In genomic region chr3:127110982-127111693, GRCh38 we compare ENCODE assay signal across 17 cellular contexts.
A peak's percentile ranks its signal among the peaks of the same experiment; 100 is the strongest.
DNase-seq lines count a peak whose midpoint lies in the region; FAIRE-seq and TF ChIP-seq lines count a peak whose summit lies in the region.
"Had no signal": no experiment of that assay in that cellular context is flagged by ENCODE, and none has a peak within 500 bp of the region (broad histone marks: within the 10 kb centered on the region; RNA-seq: fewer than 3 reads in every experiment).

No MANE protein-coding gene starts in this region.

- in situ Hi-C loops in GM13976 (cut with MboI; ENCODE audit: low sequenced_read_pairs, unreplicated experiment): no loop called here

- H3K4me1 ChIP-seq in H9 (ENCODE audit: insufficient read depth, low read length) (no peaks in the 10 kb centered on the region), H1 (replicated peaks in 1 of 4; ENCODE audit: control insufficient read depth in 3 of 4, insufficient read depth in 4 of 4, low read length in 3 of 4) (peaks cover 0 to 18% (median 2%) of the 10 kb centered on the region in 4 experiments; a peak in 3 of 7 replicates), iPS-20b (ENCODE audit: insufficient read depth, low read length) (peaks cover 7% of the 10 kb centered on the region; the same call in 1 of the 2 replicates), mesenchymal stem cell (ENCODE audit: control insufficient read depth, insufficient read depth, low read depth, low read length) (no peaks in the 10 kb centered on the region)

- CTCF ChIA-PET in H1 (lab: Charles Lee; ENCODE audit: partially characterized antibody): interaction anchor here (1.3 to 3.3 kb wide), 2 partner anchors 11 to 13 kb away, joined by 3 to 13 read pairs; no protein-coding TSS in a partner anchor

- H3K79me1 ChIP-seq in H9 (ENCODE audit: insufficient read depth, low read depth, low read length, poor library complexity, severe bottlenecking) (no peaks in the 10 kb centered on the region), H1 (ENCODE audit: low read depth, low read length) (no peaks in the 10 kb centered on the region), mesenchymal stem cell (replicated peaks; ENCODE audit: low read length, poor library complexity, severe bottlenecking) (no peaks in the 10 kb centered on the region)

- H3K27me3 ChIP-seq in H9 (ENCODE audit: insufficient read depth, low read length): no peaks in the 10 kb centered on the region
- H3K27me3 ChIP-seq in H1 (replicated peaks in 1 of 4; ENCODE audit: control insufficient read depth in 3 of 4, extremely low read depth in 1 of 4, insufficient read depth in 3 of 4, low read length in 3 of 4): no peaks in the 10 kb centered on the region; a peak in 2 of 7 replicates
- no peaks in the 10 kb centered on the region for H3K27me3 ChIP-seq in iPS-20b (ENCODE audit: insufficient read depth, low read length)
- peaks cover 8 to 22% of the 10 kb centered on the region in 2 experiments for H3K27me3 ChIP-seq in mesenchymal stem cell (ENCODE audit: control insufficient read depth in 1 of 2, insufficient read depth in 1 of 2, low read length in 2 of 2)

- TF ChIP-seq CTCF in H9 (conservative IDR thresholded peaks at IDR 0.05): no peak
- no peak for TF ChIP-seq CTCF in H1 (IDR thresholded peaks at IDR 0.05; ENCODE audit: control extremely low read depth in 1 of 3, insufficient read depth in 1 of 3, low read depth in 1 of 3, low read length in 3 of 3)
- no peak for TF ChIP-seq CTCF in GM13976 (IDR thresholded peaks at IDR 0.05; ENCODE audit: borderline replicate concordance, control extremely low read depth, extremely low read depth, insufficient read depth, missing control alignments)

- DNase-seq in H9 (peak; percentile 32), H1 (ENCODE audit: low read depth in 1 of 2, low spot score in 2 of 2) (no peak), frontal cortex (ENCODE audit: low spot score in 2 of 2) (no peak), mesenchymal stem cell (no peak), NCI-H2081 (lab: John Stamatoyannopoulos, UW) (no peak), GM13976 (ENCODE audit: low spot score) (no peak)
- DNase-seq: C1 segment of cervical spinal cord; Calu3; CD4-positive, alpha-beta T cell; DMS79; KG1 had no signal

- no peak overlapping the region; a peak in 1 of 5 replicates for H3K4me3 Mint-ChIP-seq in H9
- H3K4me3 Mint-ChIP-seq: B cell; CD4-positive, alpha-beta T cell; IgD-negative memory B cell had no signal

- TF ChIP-seq RAD21 in H1 (IDR thresholded peaks at IDR 0.05 in 1 of 2, conservative IDR thresholded peaks at IDR 0.05 in 1 of 2; ENCODE audit: low read depth in 2 of 2, low read length in 2 of 2): no peak

- H2BK12ac ChIP-seq in H9 (ENCODE audit: insufficient read length, low read depth, low read length) (no peak overlapping the region), H1 (ENCODE audit: low read depth, low read length) (no peak overlapping the region), mesenchymal stem cell (ENCODE audit: low read length in 2 of 2) (no peak overlapping the region)

- no peaks in the 10 kb centered on the region for H3K23me2 ChIP-seq in H9 (ENCODE audit: insufficient read length, low read depth, low read length, poor library complexity, severe bottlenecking)
- H3K23me2 ChIP-seq in H1 (ENCODE audit: low read depth, low read length): no peaks in the 10 kb centered on the region

- H3K27ac Mint-ChIP-seq in H9: peak overlapping the region in 1 of 3 experiments; percentile 98; a peak in 3 of 7 replicates
- H3K27ac Mint-ChIP-seq: B cell; CD4-positive, alpha-beta T cell; IgD-negative memory B cell had no signal

- peaks cover 11 to 30% (median 11%) of the 10 kb centered on the region in 3 experiments for H3K36me3 Mint-ChIP-seq in H9 (ENCODE audit: insufficient read depth in 1 of 3, low read depth in 3 of 3)

- H3K36me3 ChIP-seq in H1 (ENCODE audit: control insufficient read depth in 2 of 4, insufficient read depth in 4 of 4, low read length in 3 of 4) (no peaks in the 10 kb centered on the region), iPS-20b (ENCODE audit: insufficient read depth, low read depth, low read length) (no peaks in the 10 kb centered on the region), mesenchymal stem cell (ENCODE audit: control insufficient read depth in 1 of 2, insufficient read depth in 2 of 2, low read depth in 1 of 2, low read length in 2 of 2) (no peaks in the 10 kb centered on the region)

- H4K5ac ChIP-seq in H9 (ENCODE audit: insufficient read length, low read depth, low read length): no peak overlapping the region
- no peak overlapping the region for H4K5ac ChIP-seq in H1 (ENCODE audit: insufficient read length, low read depth, low read length)

- H3K4me3 ChIP-seq in H1 (ENCODE audit: extremely low read depth in 1 of 4, insufficient read depth in 2 of 4, low read depth in 3 of 4, low read length in 4 of 4) (peak overlapping the region in 1 of 4 experiments; percentile 16; a peak in 2 of 8 replicates), iPS-20b (ENCODE audit: low read length) (peak overlapping the region; percentile 39; the same call in 1 of the 2 replicates), mesenchymal stem cell (ENCODE audit: insufficient read depth in 1 of 2, low read depth in 1 of 2, low read length in 2 of 2) (no peak overlapping the region)

- FAIRE-seq in H1 (lab: Jason Lieb, UNC) (peak; percentile 73), frontal cortex (lab: Jason Lieb, UNC) (no peak)
- FAIRE-seq: A204.1, G401.6, GM12891 had no signal

- H2BK15ac ChIP-seq in H9 (ENCODE audit: low read depth, low read length) (no peak overlapping the region), H1 (ENCODE audit: low read length) (no peak overlapping the region), mesenchymal stem cell (ENCODE audit: low read depth, poor library complexity, severe bottlenecking) (no peak overlapping the region)

- POLR2A ChIA-PET in H1 (lab: Charles Lee; ENCODE audit: partially characterized antibody): no interaction called here

- H3T11ph ChIP-seq in H9 (ENCODE audit: low read length): no peak overlapping the region

- no peak overlapping the region for H2BK20ac ChIP-seq in H9 (ENCODE audit: low read depth, low read length, poor library complexity, severe bottlenecking)
- H2BK20ac ChIP-seq in H1 (ENCODE audit: low read length): no peak overlapping the region

- no peak overlapping the region for H3K9ac ChIP-seq in H9 (ENCODE audit: extremely low read depth, insufficient read length, low read length)
- H3K9ac ChIP-seq in H1 (replicated peaks in 1 of 4; ENCODE audit: extremely low read depth in 1 of 4, low read depth in 3 of 4, low read length in 3 of 4): no peak overlapping the region
- no peak overlapping the region for H3K9ac ChIP-seq in iPS-20b (ENCODE audit: low read depth, low read length)
- H3K9ac ChIP-seq in mesenchymal stem cell (ENCODE audit: low read length): no peak overlapping the region

- H2AFZ ChIP-seq in H9 (ENCODE audit: low read length): no peak overlapping the region
- H2AFZ ChIP-seq in H1 (ENCODE audit: low read length): no peak overlapping the region
- H2AFZ ChIP-seq in mesenchymal stem cell (ENCODE audit: low read depth, low read length): no peak overlapping the region

- H3K4ac ChIP-seq in H9 (ENCODE audit: low read depth, low read length) (no peak overlapping the region), H1 (replicated peaks; ENCODE audit: insufficient read length, low read depth, low read length) (no peak overlapping the region), mesenchymal stem cell (ENCODE audit: low read depth in 1 of 2, low read length in 2 of 2) (no peak overlapping the region)

- no peak overlapping the region for H3K14ac ChIP-seq in H9 (ENCODE audit: insufficient read depth, low read length)
- H3K14ac ChIP-seq in H1 (ENCODE audit: insufficient read length): no peak overlapping the region
- H3K14ac ChIP-seq in mesenchymal stem cell (ENCODE audit: low read length in 2 of 2): no peak overlapping the region

- H3K27ac ChIP-seq in H9 (ENCODE audit: insufficient read length, low read depth, low read length): peak overlapping the region; percentile 38
- H3K27ac ChIP-seq in H1 (ENCODE audit: low read depth, low read length): no peak overlapping the region
- no peak overlapping the region for H3K27ac ChIP-seq in iPS-20b (ENCODE audit: low read length)
- no peak overlapping the region for H3K27ac ChIP-seq in mesenchymal stem cell (ENCODE audit: low read length, poor library complexity, severe bottlenecking)

- H3K56ac ChIP-seq in H9 (ENCODE audit: insufficient read length, low read depth, low read length) (no peak overlapping the region), H1 (replicated peaks; ENCODE audit: insufficient read length, low read depth, low read length) (no peak overlapping the region)

- no peak for TF ChIP-seq POLR2A in H1 (IDR thresholded peaks at IDR 0.05; ENCODE audit: control extremely low read depth in 1 of 2, low read depth in 2 of 2, low read length in 2 of 2)

- no peak overlapping the region for H4K8ac ChIP-seq in H9 (replicated peaks; ENCODE audit: insufficient read length, low read depth, low read length)
- H4K8ac ChIP-seq in H1 (ENCODE audit: extremely low read depth, insufficient read depth, low read length): no peak overlapping the region
- H4K8ac ChIP-seq in mesenchymal stem cell (ENCODE audit: low read length): no peak overlapping the region

- peaks cover 10% of the 10 kb centered on the region for H3K9me3 ChIP-seq in H9 (ENCODE audit: control insufficient read depth, low read depth, low read length)
- H3K9me3 ChIP-seq in H1 (ENCODE audit: insufficient read depth in 2 of 2, low read depth in 1 of 2, low read length in 1 of 2): peaks cover 11 to 16% of the 10 kb centered on the region in 2 experiments
- H3K9me3 ChIP-seq in iPS-20b (ENCODE audit: insufficient read depth, low read depth, low read length): peaks cover 24% of the 10 kb centered on the region
- H3K9me3 ChIP-seq in mesenchymal stem cell (ENCODE audit: control insufficient read depth, low read length): peaks cover 49% of the 10 kb centered on the region

- no peaks in the 10 kb centered on the region for H3K79me2 ChIP-seq in H9 (ENCODE audit: insufficient read depth, low read length)
- H3K79me2 ChIP-seq in H1 (ENCODE audit: control insufficient read depth in 1 of 2, insufficient read depth in 2 of 2, low read length in 2 of 2): no peaks in the 10 kb centered on the region

- H3K23ac ChIP-seq in H9 (ENCODE audit: insufficient read length, low read depth, low read length) (no peak overlapping the region), H1 (ENCODE audit: insufficient read length) (no peak overlapping the region), mesenchymal stem cell (ENCODE audit: low read length in 2 of 2) (no peak overlapping the region)

- peaks cover 20% of the 10 kb centered on the region for H3K27me3 Mint-ChIP-seq in H9 (ENCODE audit: low read depth)
- H3K27me3 Mint-ChIP-seq: CD4-positive, alpha-beta T cell had no signal

- H2BK120ac ChIP-seq in H9 (ENCODE audit: low read depth, low read length, poor library complexity, severe bottlenecking): no peak overlapping the region
- H2BK120ac ChIP-seq in H1 (replicated peaks; ENCODE audit: low read depth, low read length): peak overlapping the region; percentile 59
- H2BK120ac ChIP-seq in mesenchymal stem cell (ENCODE audit: low read depth, low read length): no peak overlapping the region

- H4K91ac ChIP-seq in H9 (ENCODE audit: insufficient read length, low read depth, low read length) (no peak overlapping the region), H1 (replicated peaks; ENCODE audit: insufficient read length, low read length) (no peak overlapping the region), mesenchymal stem cell (ENCODE audit: low read length) (no peak overlapping the region)

- H3K4me2 ChIP-seq in H9 (ENCODE audit: insufficient read depth, insufficient read length, low read length) (no peak overlapping the region), H1 (ENCODE audit: insufficient read depth in 1 of 2, low read depth in 2 of 2, low read length in 2 of 2) (peak overlapping the region in 1 of 2 experiments; percentile 42; a peak in 1 of 4 replicates), mesenchymal stem cell (ENCODE audit: low read length, poor library complexity, severe bottlenecking) (no peak overlapping the region)

- H3K9me3 Mint-ChIP-seq in H9: peaks cover 17 to 26% of the 10 kb centered on the region in 2 experiments

- WGBS in H9 (ENCODE audit: extremely low coverage, insufficient read length, low lambda C conversion rate): no CpG with 5 or more reads among the region's 3 CpGs
- 47% methylated on average over 3 of the region's 3 CpGs; no CpG with 5 or more reads in 1 of the 2 experiments for WGBS in H1 (ENCODE audit: extremely low coverage in 1 of 2, insufficient coverage in 1 of 2, insufficient read length in 1 of 2, insufficient replicate concordance in 2 of 2, low coverage in 1 of 2, low lambda C conversion rate in 2 of 2, missing lambda C conversion rate in 1 of 2), 2 experiments
- WGBS in mesenchymal stem cell: 75% methylated on average over 3 of the region's 3 CpGs

- no peaks in the 10 kb centered on the region for H4K20me1 ChIP-seq in H9 (ENCODE audit: control insufficient read depth, insufficient read depth, insufficient read length)
- no peaks in the 10 kb centered on the region for H4K20me1 ChIP-seq in H1 (replicated peaks in 1 of 2; ENCODE audit: control insufficient read depth in 1 of 2, insufficient read depth in 2 of 2, low read length in 2 of 2)

- TF ChIP-seq EP300 in H1 (IDR thresholded peaks at IDR 0.05; ENCODE audit: borderline replicate concordance in 1 of 2, low read depth in 2 of 2, low read length in 2 of 2): no peak

- H2AK5ac ChIP-seq in H9 (ENCODE audit: insufficient read length, low read length): no peak overlapping the region
- no peak overlapping the region for H2AK5ac ChIP-seq in H1 (ENCODE audit: low read depth, low read length)
- H2AK5ac ChIP-seq in mesenchymal stem cell (ENCODE audit: low read length, severe bottlenecking): no peak overlapping the region

- peaks cover 40 to 49% of the 10 kb centered on the region in 2 experiments for H3K4me1 Mint-ChIP-seq in H9
- H3K4me1 Mint-ChIP-seq: B cell had no signal

- H3K18ac ChIP-seq in H9 (ENCODE audit: insufficient read length, low read depth, low read length): no peak overlapping the region
- H3K18ac ChIP-seq in H1 (ENCODE audit: extremely low read depth, low read length): no peak overlapping the region; the same call in 1 of the 2 replicates
- no peak overlapping the region for H3K18ac ChIP-seq in mesenchymal stem cell (ENCODE audit: low read depth in 1 of 2, low read length in 2 of 2)

- H2BK5ac ChIP-seq in H9 (ENCODE audit: insufficient read length, low read length) (no peak overlapping the region), H1 (ENCODE audit: low read depth, low read length) (no peak overlapping the region), mesenchymal stem cell (ENCODE audit: low read depth, low read length, poor library complexity, severe bottlenecking) (no peak overlapping the region)
